Comparison of ENCODE assay signal across 17 cellular contexts in genomic region chr15:63551400-63551799, GRCh38. TPM values are rescaled to one million over a fixed set of nuclear protein-coding genes. Genes with fewer than 3 reads are reported as not detected.
DNase-seq lines count a peak whose midpoint lies in the region; ATAC-seq and TF ChIP-seq lines count a peak whose summit lies in the region.
"Had no signal": no experiment of that assay in that cellular context is flagged by ENCODE, and none has a peak within 500 bp of the region (broad histone marks: within the 10 kb centered on the region; RNA-seq: fewer than 3 reads in every experiment).

No MANE protein-coding gene starts in this region.

- H2AFZ ChIP-seq in fibroblast of lung (ENCODE audit: low read length): no peak overlapping the region
- H2AFZ ChIP-seq: hepatocyte had no signal

- H3K79me2 ChIP-seq in fibroblast of lung (ENCODE audit: control insufficient read depth, insufficient read depth, low read length): no peaks in the 10 kb centered on the region

- H3K36me3 ChIP-seq in RWPE2 (ENCODE audit: low read depth) (peaks cover 19% of the 10 kb centered on the region), fibroblast of lung (ENCODE audit: control insufficient read depth, insufficient read depth, low read length) (no peaks in the 10 kb centered on the region)
- H3K36me3 ChIP-seq: uterus had no signal

- H3K36me3 Mint-ChIP-seq in activated naive CD4-positive, alpha-beta T cell treated with anti-CD3 and anti-CD28 coated beads for 36 hours (ENCODE audit: low read depth): peaks cover 11% of the 10 kb centered on the region

- H3K4me1 Mint-ChIP-seq in activated naive CD4-positive, alpha-beta T cell treated with anti-CD3 and anti-CD28 coated beads for 36 hours (ENCODE audit: low read depth): peaks cover 42% of the 10 kb centered on the region

- peaks cover 35% of the 10 kb centered on the region for H3K4me1 ChIP-seq in RWPE2 (ENCODE audit: insufficient read depth, poor library complexity, severe bottlenecking)
- peaks cover 10% of the 10 kb centered on the region for H3K4me1 ChIP-seq in fibroblast of lung (ENCODE audit: control insufficient read depth, extremely low read depth, insufficient read depth, low read length)

- no peak overlapping the region for H3K4me3 ChIP-seq in RWPE2 (ENCODE audit: severe bottlenecking)
- no peak overlapping the region for H3K4me3 ChIP-seq in fibroblast of lung (replicated peaks in 1 of 4; ENCODE audit: control extremely low read depth in 1 of 4, insufficient read depth in 1 of 4, low read depth in 3 of 4, low read length in 4 of 4)
- H3K4me3 ChIP-seq: hepatocyte, K562, uterus had no signal

- DNase-seq in GM03348 (ENCODE audit: low spot score) (peak; percentile 28), RWPE2 (ENCODE audit: low spot score) (no peak), fibroblast of lung (ENCODE audit: low read depth in 2 of 2) (peak; percentile 59 to 78), sciatic nerve (ENCODE audit: low spot score) (no peak), NCI-H2029 (lab: John Stamatoyannopoulos, UW) (no peak), DMS79 treated with DMSO at 0.1 percent for 48 hours (lab: John Stamatoyannopoulos, UW) (no peak)
- no peak for DNase-seq in activated naive CD4-positive, alpha-beta T cell treated with anti-CD3 and anti-CD28 coated beads for 36 hours
- DNase-seq: activated CD4-positive, alpha-beta memory T cell treated with anti-CD3 and anti-CD28 coated beads, Interleukin-2, amount 10 ng/mL, durations not matched to agents 7 days and 5 days; left cardiac atrium; retina; SHP77; stimulated activated naive B cell treated with anti-CD40 and anti-IgM and Interleukin-4, amounts not matched to agents 10 μg/mL and 1 μg/mL and 100 μg/mL, for 72 hours; uterus had no signal

- no peak overlapping the region for H3K9ac ChIP-seq in fibroblast of lung (ENCODE audit: insufficient read depth, low read length)

- H3K9me3 ChIP-seq in RWPE2 (ENCODE audit: severe bottlenecking) (no peaks in the 10 kb centered on the region), fibroblast of lung (ENCODE audit: control insufficient read depth, insufficient read depth, low read depth, low read length) (no peaks in the 10 kb centered on the region)
- H3K9me3 ChIP-seq: uterus had no signal

- CTCF ChIA-PET in activated naive CD4-positive, alpha-beta T cell treated with anti-CD3 and anti-CD28 coated beads for 36 hours (lab: Charles Lee): no interaction called here

- no peaks in the 10 kb centered on the region for H3K9me3 Mint-ChIP-seq in activated naive CD4-positive, alpha-beta T cell treated with anti-CD3 and anti-CD28 coated beads for 36 hours
- H3K9me3 Mint-ChIP-seq: activated CD4-positive, alpha-beta memory T cell treated with anti-CD3 and anti-CD28 coated beads, Interleukin-2, amount 10 ng/mL, durations not matched to agents 7 days and 5 days; activated T-helper 17 cell treated with anti-CD3 and anti-CD28 coated beads, Interleukin-2, amount 50 U/mL, for 72 hours; stimulated activated naive B cell treated with anti-CD40 and anti-IgM and Interleukin-4, amounts not matched to agents 10 μg/mL and 1 μg/mL and 100 μg/mL, for 72 hours had no signal

- intact Hi-C loops in sciatic nerve (cut with DNase I): no loop called here
- intact Hi-C loops in activated naive CD4-positive, alpha-beta T cell treated with anti-CD3 and anti-CD28 coated beads for 36 hours (cut with micrococcal nuclease): no loop called here

- H3K27me3 Mint-ChIP-seq in activated naive CD4-positive, alpha-beta T cell treated with anti-CD3 and anti-CD28 coated beads for 36 hours (ENCODE audit: low read depth): no peaks in the 10 kb centered on the region
- H3K27me3 Mint-ChIP-seq: activated CD4-positive, alpha-beta memory T cell treated with anti-CD3 and anti-CD28 coated beads, Interleukin-2, amount 10 ng/mL, durations not matched to agents 7 days and 5 days; activated T-helper 17 cell treated with anti-CD3 and anti-CD28 coated beads, Interleukin-2, amount 50 U/mL, for 72 hours; stimulated activated naive B cell treated with anti-CD40 and anti-IgM and Interleukin-4, amounts not matched to agents 10 μg/mL and 1 μg/mL and 100 μg/mL, for 72 hours had no signal

- H3K4me3 Mint-ChIP-seq in activated naive CD4-positive, alpha-beta T cell treated with anti-CD3 and anti-CD28 coated beads for 36 hours: no peak overlapping the region
- H3K4me3 Mint-ChIP-seq: activated CD4-positive, alpha-beta memory T cell treated with anti-CD3 and anti-CD28 coated beads, Interleukin-2, amount 10 ng/mL, durations not matched to agents 7 days and 5 days; activated T-helper 17 cell treated with anti-CD3 and anti-CD28 coated beads, Interleukin-2, amount 50 U/mL, for 72 hours; stimulated activated naive B cell treated with anti-CD40 and anti-IgM and Interleukin-4, amounts not matched to agents 10 μg/mL and 1 μg/mL and 100 μg/mL, for 72 hours had no signal

- no peaks in the 10 kb centered on the region for H3K27me3 ChIP-seq in RWPE2 (ENCODE audit: insufficient read depth, poor library complexity, severe bottlenecking)
- H3K27me3 ChIP-seq in fibroblast of lung (ENCODE audit: control insufficient read depth, insufficient read depth, low read length): no peaks in the 10 kb centered on the region
- H3K27me3 ChIP-seq: hepatocyte, uterus had no signal

- H3K4me2 ChIP-seq in fibroblast of lung (ENCODE audit: extremely low read depth, insufficient read depth, low read length): peak overlapping the region; percentile 28
- H3K4me2 ChIP-seq: hepatocyte had no signal

- TF ChIP-seq CTCF in RWPE2 (IDR thresholded peaks at IDR 0.05; ENCODE audit: poor library complexity, severe bottlenecking): no peak
- TF ChIP-seq CTCF in fibroblast of lung (conservative IDR thresholded peaks at IDR 0.05 in 1 of 2, IDR thresholded peaks at IDR 0.05 in 1 of 2; ENCODE audit: low read depth in 1 of 2, low read length in 2 of 2): no peak

- no peak overlapping the region for H3K27ac ChIP-seq in RWPE2 (ENCODE audit: poor library complexity, severe bottlenecking)
- H3K27ac ChIP-seq in fibroblast of lung (ENCODE audit: insufficient read depth, low read length): no peak overlapping the region
- H3K27ac ChIP-seq: hepatocyte had no signal

- peak; percentile 54; the same call in 2 of the 3 replicates for ATAC-seq in RWPE2 (ENCODE audit: low read depth)
- peak; percentile 72 for ATAC-seq in sciatic nerve
- no peak for ATAC-seq in HG03460 (IDR thresholded peaks at IDR 0.05; ENCODE audit: unreplicated experiment)
- ATAC-seq: activated T-helper 17 cell treated with anti-CD3 and anti-CD28 coated beads, Interleukin-2, amount 50 U/mL, for 72 hours; K562; stimulated activated naive B cell treated with anti-CD40 and anti-IgM and Interleukin-4, amounts not matched to agents 10 μg/mL and 1 μg/mL and 100 μg/mL, for 72 hours had no signal

- H3K27ac Mint-ChIP-seq in activated naive CD4-positive, alpha-beta T cell treated with anti-CD3 and anti-CD28 coated beads for 36 hours: no peak overlapping the region
- H3K27ac Mint-ChIP-seq: activated CD4-positive, alpha-beta memory T cell treated with anti-CD3 and anti-CD28 coated beads, Interleukin-2, amount 10 ng/mL, durations not matched to agents 7 days and 5 days; activated T-helper 17 cell treated with anti-CD3 and anti-CD28 coated beads, Interleukin-2, amount 50 U/mL, for 72 hours; stimulated activated naive B cell treated with anti-CD40 and anti-IgM and Interleukin-4, amounts not matched to agents 10 μg/mL and 1 μg/mL and 100 μg/mL, for 72 hours had no signal

- H4K20me1 ChIP-seq in fibroblast of lung (ENCODE audit: control insufficient read depth, extremely low read depth, insufficient read depth, low read length): no peaks in the 10 kb centered on the region

RNA-seq across cellular contexts. Expression of gene FBXL22, which starts 45.8 kb away (rescaled TPM):
- total RNA-seq in fibroblast of lung: 0.26 and 0.50 TPM in 2 replicates
- polyA plus RNA-seq in fibroblast of lung: 0.20 and 0.87 TPM in 2 replicates
- polyA plus RNA-seq in fibroblast of lung (2012): 0.35 and 1.7 TPM in 2 replicates
- not detected in 2 replicates for polyA minus RNA-seq in fibroblast of lung (ENCODE audit: low replicate concordance)
- 0.71 TPM for total RNA-seq in sciatic nerve
- total RNA-seq in activated naive CD4-positive, alpha-beta T cell treated with anti-CD3 and anti-CD28 coated beads for 36 hours: under 1 TPM; 0.43 to 0.44 TPM
- total RNA-seq: K562 had no signal
- polyA plus RNA-seq: K562 had no signal

RNA-seq across cellular contexts. Expression of gene USP3, which starts 47.0 kb away (rescaled TPM):
- 48.5 and 55.5 TPM in 2 replicates for total RNA-seq in fibroblast of lung
- polyA plus RNA-seq in fibroblast of lung: 19.9 and 21.3 TPM in 2 replicates
- polyA plus RNA-seq in fibroblast of lung (2012): 18.4 and 21.1 TPM in 2 replicates
- 18.3 and 53.6 TPM in 2 replicates for polyA minus RNA-seq in fibroblast of lung (ENCODE audit: low replicate concordance)
- total RNA-seq in sciatic nerve: 58.2 TPM
- 10 to 100 TPM; 49.9 to 52.2 TPM for total RNA-seq in activated naive CD4-positive, alpha-beta T cell treated with anti-CD3 and anti-CD28 coated beads for 36 hours

Comparison
In these comparisons a context has a peak if more than half of its experiments do, and no peak if none do; other contexts are left out.
1. DNase-seq: peak in GM03348 (single experiment) and fibroblast of lung (2 of 2); none in RWPE2 (single experiment), sciatic nerve (single experiment), NCI-H2029 (single experiment), DMS79 treated with DMSO at 0.1 percent for 48 hours (single experiment) and activated naive CD4-positive, alpha-beta T cell treated with anti-CD3 and anti-CD28 coated beads for 36 hours (single experiment).